Comparison of ENCODE assay signal across 14 cellular contexts in genomic region chr16:50781043-50781442, GRCh38. TPM values are rescaled to one million over a fixed set of nuclear protein-coding genes. Genes with fewer than 3 reads are reported as not detected.
DNase-seq lines count a peak whose midpoint lies in the region; ATAC-seq, FAIRE-seq and TF ChIP-seq lines count a peak whose summit lies in the region.
"Had no signal": no experiment of that assay in that cellular context is flagged by ENCODE, and none has a peak within 500 bp of the region (broad histone marks: within the 10 kb centered on the region; RNA-seq: fewer than 3 reads in every experiment).

No MANE protein-coding gene starts in this region.

- SMC1A ChIA-PET in GM12878 (lab: Charles Lee; ENCODE audit: uncharacterized antibody, unreplicated experiment): interaction anchor here (1.0 to 1.7 kb wide), 2 partner anchors 13 to 36 kb away, joined by 3 read pairs; no protein-coding TSS in a partner anchor

- no peaks in the 10 kb centered on the region for H3K4me1 ChIP-seq in IMR-90 (ENCODE audit: control insufficient read depth, insufficient read depth, low read length)
- H3K4me1 ChIP-seq in GM12878 (ENCODE audit: control insufficient read depth, insufficient read depth, low read length): no peaks in the 10 kb centered on the region
- H3K4me1 ChIP-seq in mucosa of descending colon (ENCODE audit: low read depth): no peaks in the 10 kb centered on the region
- H3K4me1 ChIP-seq in transverse colon: peaks cover 0 to 7% (median 0%) of the 10 kb centered on the region in 4 donors
- H3K4me1 ChIP-seq: A549, testis had no signal

- peaks cover 7% of the 10 kb centered on the region for H3K9me1 ChIP-seq in IMR-90 (ENCODE audit: insufficient read depth, low read length)

- no peak overlapping the region for H4K5ac ChIP-seq in IMR-90 (ENCODE audit: low read depth, low read length)

- H3K27ac ChIP-seq in IMR-90 (ENCODE audit: insufficient read depth, low read length): no peak overlapping the region
- no peak overlapping the region for H3K27ac ChIP-seq in GM12878 (ENCODE audit: control insufficient read depth, insufficient read depth)
- no peak overlapping the region for H3K27ac ChIP-seq in transverse colon
- H3K27ac ChIP-seq: A549, hepatocyte, testis had no signal

- no peaks in the 10 kb centered on the region for H4K20me1 ChIP-seq in IMR-90 (ENCODE audit: insufficient read depth, low read length)
- H4K20me1 ChIP-seq in GM12878 (ENCODE audit: control insufficient read depth, insufficient read depth): no peaks in the 10 kb centered on the region

- H3K4me3 Mint-ChIP-seq in activated CD4-positive, alpha-beta T cell treated with anti-CD3 and anti-CD28 coated beads for 36 hours: no peak overlapping the region
- H3K4me3 Mint-ChIP-seq: naive B cell had no signal

- no peak overlapping the region for H3K23ac ChIP-seq in IMR-90 (ENCODE audit: low read depth, low read length)

- H3K79me2 ChIP-seq in GM12878 (ENCODE audit: control insufficient read depth, insufficient read depth, low read length): no peaks in the 10 kb centered on the region
- H3K79me2 ChIP-seq: hepatocyte had no signal

- H3K27me3 ChIP-seq in IMR-90 (ENCODE audit: control insufficient read depth, insufficient read depth, low read length) (no peaks in the 10 kb centered on the region), GM12878 (replicated peaks in 1 of 2; ENCODE audit: control insufficient read depth in 2 of 2, insufficient read depth in 2 of 2, low read length in 1 of 2) (no peaks in the 10 kb centered on the region), transverse colon (no peaks in the 10 kb centered on the region)
- H3K27me3 ChIP-seq: hepatocyte, testis had no signal

- dilution Hi-C loops in IMR-90 (cut with HindIII; ENCODE audit: low sequenced_read_pairs, unreplicated experiment): no loop called here

- no peak overlapping the region for H2BK120ac ChIP-seq in IMR-90 (ENCODE audit: low read depth, low read length)

- H3K4me3 ChIP-seq in IMR-90 (ENCODE audit: insufficient read depth, low read depth, low read length): no peak overlapping the region
- no peak overlapping the region for H3K4me3 ChIP-seq in GM12878
- no peak overlapping the region for H3K4me3 ChIP-seq in mucosa of descending colon
- no peak overlapping the region for H3K4me3 ChIP-seq in transverse colon
- H3K4me3 ChIP-seq: A549, hepatocyte, testis had no signal

- H3K4me2 ChIP-seq in IMR-90 (ENCODE audit: low read depth, low read length) (no peak overlapping the region), GM12878 (ENCODE audit: control insufficient read depth, insufficient read depth) (no peak overlapping the region)
- H3K4me2 ChIP-seq: A549, hepatocyte had no signal

- H3K27me3 Mint-ChIP-seq in activated CD4-positive, alpha-beta T cell treated with anti-CD3 and anti-CD28 coated beads for 36 hours: no peaks in the 10 kb centered on the region
- H3K27me3 Mint-ChIP-seq: naive B cell had no signal

- no peaks in the 10 kb centered on the region for H3K79me1 ChIP-seq in IMR-90 (ENCODE audit: low read depth in 1 of 2, low read length in 2 of 2)

- no peak overlapping the region for H2AK5ac ChIP-seq in IMR-90 (ENCODE audit: low read depth, low read length)

- peak; percentile 49 for DNase-seq in activated CD4-positive, alpha-beta T cell treated with anti-CD3 and anti-CD28 coated beads for 36 hours
- DNase-seq in activated CD4-positive, alpha-beta T cell treated with anti-CD3 and anti-CD28 coated beads, Interleukin-2, amount 50 U/mL, for 48 hours: no peak
- DNase-seq in IMR-90: peak; percentile 8
- DNase-seq in GM12878 (ENCODE audit: low read depth, low spot score): no peak
- DNase-seq in mucosa of descending colon: no peak
- DNase-seq in KBM-7: no peak
- no peak for DNase-seq in transverse colon
- DNase-seq: naive B cell; NCI-H526 treated with DMSO at 0.1 percent for 48 hours; stimulated activated CD4-positive, alpha-beta T cell treated with anti-CD3 and anti-CD28 coated beads, Interleukin-2, amount 100 ng/mL, for 48 hours; testis had no signal

- H2BK15ac ChIP-seq in IMR-90 (ENCODE audit: low read depth, low read length): no peak overlapping the region

- H2BK20ac ChIP-seq in IMR-90 (ENCODE audit: low read depth, low read length): no peak overlapping the region

- FAIRE-seq in GM12878 (lab: Jason Lieb, UNC): no peak
- FAIRE-seq: A549 had no signal

- H2AK9ac ChIP-seq in IMR-90 (replicated peaks; ENCODE audit: low read depth, low read length, poor library complexity): no peak overlapping the region

- POLR2A ChIA-PET in activated CD4-positive, alpha-beta T cell treated with anti-CD3 and anti-CD28 coated beads for 36 hours (lab: Charles Lee): interaction anchor here (0.7 kb wide), 1 partner anchor 14 kb away, joined by 3 read pairs; no protein-coding TSS in a partner anchor
- POLR2A ChIA-PET in IMR-90 (lab: Charles Lee; ENCODE audit: unreplicated experiment): no interaction called here
- POLR2A ChIA-PET in GM12878 (lab: Charles Lee): no interaction called here

- TF ChIP-seq EP300 in GM12878 (IDR thresholded peaks at IDR 0.05; ENCODE audit: borderline replicate concordance in 1 of 2, control insufficient read depth in 1 of 2, low read depth in 2 of 2, low read length in 2 of 2) (no peak), transverse colon (IDR thresholded peaks at IDR 0.05; ENCODE audit: low read depth) (no peak)

- in situ Hi-C loops in IMR-90 (cut with MboI; ENCODE audit: low sequenced_read_pairs): loop anchor here (25.0 kb wide), 1 partner anchor 569 kb away; no protein-coding TSS in a partner anchor
- in situ Hi-C loops in GM12878 (cut with MboI): no loop called here
- in situ Hi-C loops in KBM-7 (cut with MboI; ENCODE audit: low pct_unique_long_range_greater_than_20kb, low sequenced_read_pairs): no loop called here
- in situ Hi-C loops in transverse colon (cut with MboI; ENCODE audit: low pct_ligation_motif_present in 1 of 4, low pct_unique_long_range_greater_than_20kb in 1 of 4, low sequenced_read_pairs in 3 of 4): loop anchor here in 1 of 4 donors (25.0 kb wide), 1 partner anchor 419 kb away; the partner anchor contains the start of gene BRD7

- H3K36me3 Mint-ChIP-seq in activated CD4-positive, alpha-beta T cell treated with anti-CD3 and anti-CD28 coated beads for 36 hours (ENCODE audit: low read depth): peaks cover 55% of the 10 kb centered on the region

- H2BK5ac ChIP-seq in IMR-90 (ENCODE audit: low read depth, low read length, poor library complexity, severe bottlenecking): no peak overlapping the region

- H3K14ac ChIP-seq in IMR-90 (replicated peaks; ENCODE audit: low read depth, low read length): no peak overlapping the region

- BruUV-seq in IMR-90 (replicated peaks; lab: Mats Ljungman, UMichigan) (no TSS peak), GM12878 (replicated peaks; lab: Mats Ljungman, UMichigan) (no TSS peak)

- intact Hi-C loops in activated CD4-positive, alpha-beta T cell treated with anti-CD3 and anti-CD28 coated beads for 36 hours (cut with DNase I, micrococcal nuclease): no loop called here
- intact Hi-C loops in IMR-90 (cut with micrococcal nuclease): no loop called here
- intact Hi-C loops in GM12878 (cut with micrococcal nuclease; ENCODE audit: unreplicated experiment): no loop called here
- intact Hi-C loops in mucosa of descending colon (cut with DNase I, micrococcal nuclease): no loop called here
- intact Hi-C loops in transverse colon (cut with DNase I; ENCODE audit: low total_unique reads): no loop called here

- H3K9ac ChIP-seq in IMR-90 (ENCODE audit: low read depth, low read length) (no peak overlapping the region), GM12878 (ENCODE audit: control insufficient read depth, insufficient read depth, low read length) (no peak overlapping the region)

- H3K4me1 Mint-ChIP-seq in activated CD4-positive, alpha-beta T cell treated with anti-CD3 and anti-CD28 coated beads for 36 hours: peaks cover 55% of the 10 kb centered on the region

- CTCF ChIA-PET in activated CD4-positive, alpha-beta T cell treated with anti-CD3 and anti-CD28 coated beads for 36 hours (lab: Charles Lee): interaction anchor here (0.6 to 2.2 kb wide), 11 partner anchors 9 to 115 kb away, joined by 3 to 10 read pairs (median 5); no protein-coding TSS in a partner anchor
- CTCF ChIA-PET in IMR-90 (lab: Yijun Ruan, JAX) (interaction anchor here (0.6 kb wide), 1 partner anchor 24 kb away, joined by 4 read pairs; no protein-coding TSS in a partner anchor), GM12878 (lab: Yijun Ruan, JAX) (interaction anchor here (1.4 to 2.1 kb wide), 2 partner anchors 11 to 25 kb away, joined by 5 to 15 read pairs; no protein-coding TSS in a partner anchor)

- ATAC-seq in activated CD4-positive, alpha-beta T cell treated with anti-CD3 and anti-CD28 coated beads for 36 hours: peak; percentile 64
- ATAC-seq in IMR-90 (ENCODE audit: low read depth) (no peak), GM12878 (no peak), mucosa of descending colon (peak; percentile 20), GM19463 (IDR thresholded peaks at IDR 0.05; ENCODE audit: unreplicated experiment) (no peak)

- H3K4ac ChIP-seq in IMR-90 (ENCODE audit: low read depth, low read length): no peak overlapping the region

- no peak overlapping the region for H3K18ac ChIP-seq in IMR-90 (ENCODE audit: low read depth, low read length)

- RAD21 ChIA-PET in GM12878 (lab: Charles Lee; ENCODE audit: unreplicated experiment): no interaction called here

- TF ChIP-seq POLR2A in IMR-90 (IDR thresholded peaks at IDR 0.05; ENCODE audit: low read depth, low read length) (no peak), GM12878 (IDR thresholded peaks at IDR 0.05; ENCODE audit: low read depth, low read length) (no peak), transverse colon (IDR thresholded peaks at IDR 0.05) (no peak)

- H3K27ac Mint-ChIP-seq in activated CD4-positive, alpha-beta T cell treated with anti-CD3 and anti-CD28 coated beads for 36 hours: peak overlapping the region; percentile 77

- WGBS in IMR-90 (ENCODE audit: extremely low coverage in 2 of 2, insufficient read length in 1 of 2), 2 experiments: 71% methylated on average over 3 of the region's 7 CpGs; no CpG with 5 or more reads in 1 of the 2 experiments
- over 99% methylated on average over 7 of the region's 7 CpGs for WGBS in GM12878 (ENCODE audit: insufficient coverage, insufficient replicate concordance, low lambda C conversion rate, missing lambda C conversion rate)
- WGBS in transverse colon (ENCODE audit: low coverage in 1 of 2), 2 donors: 89 to 93% methylated on average over 7 of the region's 7 CpGs

- no peaks in the 10 kb centered on the region for H3K9me3 ChIP-seq in IMR-90 (ENCODE audit: control insufficient read depth, insufficient read depth, low read length)
- no peaks in the 10 kb centered on the region for H3K9me3 ChIP-seq in GM12878 (replicated peaks; ENCODE audit: control insufficient read depth, insufficient read depth, low read length)
- H3K9me3 ChIP-seq in mucosa of descending colon: no peaks in the 10 kb centered on the region
- no peaks in the 10 kb centered on the region for H3K9me3 ChIP-seq in transverse colon
- H3K9me3 ChIP-seq: A549, testis had no signal

- H3K56ac ChIP-seq in IMR-90 (ENCODE audit: extremely low read depth, insufficient read depth, low read length): no peak overlapping the region

- H4K8ac ChIP-seq in IMR-90 (ENCODE audit: low read depth in 2 of 2, low read length in 2 of 2): no peak overlapping the region

- no peak overlapping the region for H2AFZ ChIP-seq in IMR-90 (replicated peaks; ENCODE audit: low read length, poor library complexity)
- no peak overlapping the region for H2AFZ ChIP-seq in GM12878 (ENCODE audit: control insufficient read depth, low read depth, low read length)
- H2AFZ ChIP-seq: hepatocyte had no signal

- H3K9me3 Mint-ChIP-seq in activated CD4-positive, alpha-beta T cell treated with anti-CD3 and anti-CD28 coated beads for 36 hours (ENCODE audit: low read depth): no peaks in the 10 kb centered on the region
- H3K9me3 Mint-ChIP-seq: naive B cell had no signal

- no peak overlapping the region for H4K91ac ChIP-seq in IMR-90 (ENCODE audit: insufficient read depth, low read depth, low read length)

- TF ChIP-seq CTCF in IMR-90 (conservative IDR thresholded peaks at IDR 0.05; ENCODE audit: low read depth, low read length) (peak; percentile 20; the same call in 1 of the 2 replicates), GM12878 (IDR thresholded peaks at IDR 0.05 in 2 of 3, conservative IDR thresholded peaks at IDR 0.05 in 1 of 3; ENCODE audit: control insufficient read depth in 2 of 3, extremely low read depth in 1 of 3, insufficient read depth in 1 of 3, low read depth in 3 of 3, low read length in 3 of 3) (peak in 2 of 3 experiments; percentile 14 to 31; a peak in 1 of 6 replicates), mucosa of descending colon (IDR thresholded peaks at IDR 0.05) (no peak), transverse colon (IDR thresholded peaks at IDR 0.05) (no peak)

- TF ChIP-seq RAD21 in IMR-90 (IDR thresholded peaks at IDR 0.05; ENCODE audit: low read length) (no peak), GM12878 (IDR thresholded peaks at IDR 0.05; ENCODE audit: insufficient read depth, low read depth, low read length) (no peak)

- H3K36me3 ChIP-seq in IMR-90 (ENCODE audit: control insufficient read depth, insufficient read depth, low read length): peaks cover 12% of the 10 kb centered on the region
- peaks cover 7 to 56% of the 10 kb centered on the region in 2 experiments for H3K36me3 ChIP-seq in GM12878 (ENCODE audit: control insufficient read depth in 2 of 2, insufficient read depth in 2 of 2, low read length in 1 of 2)
- no peaks in the 10 kb centered on the region for H3K36me3 ChIP-seq in mucosa of descending colon (ENCODE audit: low read depth)
- H3K36me3 ChIP-seq in transverse colon: peaks cover 0 to 45% (median 22%) of the 10 kb centered on the region in 4 donors

RNA-seq across cellular contexts. Expression of gene CYLD, which starts 39.2 kb away (rescaled TPM):
- 10 to 100 TPM; 72.4 to 92.8 TPM for total RNA-seq in activated CD4-positive, alpha-beta T cell treated with anti-CD3 and anti-CD28 coated beads for 36 hours
- 37.3 and 50.8 TPM in 2 replicates for total RNA-seq in IMR-90 (2012; rRNA removed)
- polyA plus RNA-seq in IMR-90 (2012; rRNA removed): 12.9 and 16.2 TPM in 2 replicates
- polyA plus RNA-seq in IMR-90 (2012; cell fraction: cytosol; rRNA removed): 3.3 and 6.1 TPM in 2 replicates
- 2.9 and 16.3 TPM in 2 replicates for polyA plus RNA-seq in IMR-90 (2012; cell fraction: nucleus; rRNA removed; ENCODE audit: low replicate concordance)
- 411 and 416 TPM in 2 replicates for total RNA-seq in GM12878 (2013; cell fraction: nucleolus; rRNA removed)
- 46.6 and 63.5 TPM in 2 replicates for total RNA-seq in GM12878 (2014; rRNA removed)
- 58.5 and 58.7 TPM in 2 replicates for total RNA-seq in GM12878 (2014; rRNA removed; fragmentation: Illumina TruSeq; extraction: Trizol)
- total RNA-seq in GM12878 (2021): 58.8 and 63.2 TPM in 2 replicates
- 31.6 TPM for polyA plus RNA-seq in GM12878 (2011; ENCODE audit: low read depth)
- polyA plus RNA-seq in GM12878 (2011; rRNA removed): 106 and 150 TPM in 2 replicates
- polyA plus RNA-seq in GM12878 (2011; cell fraction: cytosol; rRNA removed): 44.6 and 53.8 TPM in 2 replicates
- 92.8 and 95.4 TPM in 2 replicates for polyA plus RNA-seq in GM12878 (2011; cell fraction: nucleus; rRNA removed)
- polyA plus RNA-seq in GM12878 (2012): 41.1 and 47.6 TPM in 2 replicates
- polyA plus RNA-seq in GM12878 (2014; fragmentation: Illumina TruSeq; extraction: Trizol): 51.6 and 60.5 TPM in 2 replicates
- 10 to 100 TPM; 19.2 to 27.0 TPM for polyA plus RNA-seq in GM12878 (2014; fragmentation: Nextera tagmentation; extraction: Ambion mirVana)
- polyA plus RNA-seq in GM12878 (2014; rRNA removed): 26.5 and 31.5 TPM in 2 replicates
- 10 to 100 TPM; 44.6 to 45.6 TPM for polyA plus RNA-seq in GM12878 (2016; fragmentation: Nextera tagmentation; extraction: Ambion mirVana)
- 108 and 113 TPM in 2 replicates for polyA minus RNA-seq in GM12878 (2011; rRNA and poly(A)+ RNA removed)
- 38.9 and 51.6 TPM in 2 replicates for polyA minus RNA-seq in GM12878 (2011; cell fraction: cytosol; rRNA and poly(A)+ RNA removed)
- polyA minus RNA-seq in GM12878 (2011; cell fraction: nucleus; rRNA and poly(A)+ RNA removed): 121 and 158 TPM in 2 replicates
- total RNA-seq in mucosa of descending colon: 10 to 100 TPM; 24.7 to 44.4 (median 35.5) TPM
- 10 to 100 TPM in 3 of 4 donors, 1 to 10 TPM in 1; 5.2 to 56.5 (median 34.1) TPM for total RNA-seq in transverse colon

Comparison
In these comparisons a context has a peak if more than half of its experiments do, and no peak if none do; other contexts are left out.
1. DNase-seq: peak in activated CD4-positive, alpha-beta T cell treated with anti-CD3 and anti-CD28 coated beads for 36 hours (single experiment) and IMR-90 (single experiment); none in activated CD4-positive, alpha-beta T cell treated with anti-CD3 and anti-CD28 coated beads, Interleukin-2, amount 50 U/mL, for 48 hours (0 of 2), GM12878 (single experiment), mucosa of descending colon (0 of 3), KBM-7 (single experiment) and transverse colon (single experiment).
2. ATAC-seq: peak in activated CD4-positive, alpha-beta T cell treated with anti-CD3 and anti-CD28 coated beads for 36 hours (single experiment) and mucosa of descending colon (single experiment); none in IMR-90 (single experiment), GM12878 (single experiment) and GM19463 (single experiment).
3. CTCF ChIP-seq: peak in IMR-90 (single experiment) and GM12878 (2 of 3); none in mucosa of descending colon (single experiment) and transverse colon (0 of 5).